13 cellular contexts compared by ENCODE assay signal in the genomic region with DNA sequence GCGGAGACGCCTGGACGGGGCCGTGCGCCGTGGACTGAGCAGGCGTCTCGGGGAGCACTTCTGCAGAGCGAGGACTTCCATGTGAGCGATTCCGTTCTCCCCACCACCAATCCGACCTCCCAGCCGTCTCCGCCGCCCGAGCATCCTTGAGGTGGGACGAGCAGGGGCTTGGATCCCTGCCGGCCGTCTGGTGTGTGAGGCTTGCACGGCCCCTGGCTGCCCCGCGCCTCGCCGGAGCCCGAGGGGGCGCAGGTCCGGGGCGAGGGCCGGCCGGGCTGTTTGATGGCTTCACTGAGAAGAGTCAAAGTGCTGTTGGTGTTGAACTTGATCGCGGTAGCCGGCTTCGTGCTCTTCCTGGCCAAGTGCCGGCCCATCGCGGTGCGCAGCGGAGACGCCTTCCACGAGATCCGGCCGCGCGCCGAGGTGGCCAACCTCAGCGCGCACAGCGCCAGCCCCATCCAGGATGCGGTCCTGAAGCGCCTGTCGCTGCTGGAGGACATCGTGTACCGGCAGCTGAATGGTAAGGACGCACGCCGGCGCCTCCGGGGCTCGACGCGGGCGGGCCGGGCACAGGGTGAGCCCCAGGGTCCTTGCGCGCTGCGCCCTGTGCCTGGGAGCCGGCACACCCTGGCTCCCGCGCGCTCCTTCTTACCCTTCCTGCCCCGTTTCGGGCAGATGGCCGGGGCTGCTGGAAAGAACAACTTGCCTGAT. TPM values are rescaled to one million over a fixed set of nuclear protein-coding genes. Genes with fewer than 3 reads are reported as not detected.
DNase-seq lines count a peak whose midpoint lies in the region; ATAC-seq and TF ChIP-seq lines count a peak whose summit lies in the region.
"Had no signal": no experiment of that assay in that cellular context is flagged by ENCODE, and none has a peak within 500 bp of the region (broad histone marks: within the 10 kb centered on the region; RNA-seq: fewer than 3 reads in every experiment).

No MANE protein-coding gene starts in this region.

- WGBS in psoas muscle, 3 donors = 2 to 14% (median 3%) methylated on average over 55 to 74 of the region's 74 CpGs

- in situ Hi-C loops in G401 (cut with HindIII; ENCODE audit: low sequenced_read_pairs) = no loop called here
- in situ Hi-C loops in brain microvascular endothelial cell (cut with HindIII; ENCODE audit: low pct_ligation_motif_present, low sequenced_read_pairs) = no loop called here

- CTCF ChIA-PET in A673 (lab: Charles Lee) = no interaction called here

- H3K4me3 ChIP-seq in ascending aorta = peak overlapping the region; percentile 77 to 81
- H3K4me3 ChIP-seq in iPS-11a (ENCODE audit: low read depth, low read length) = peak overlapping the region; percentile 75
- peak overlapping the region; percentile 68 for H3K4me3 ChIP-seq in psoas muscle
- no peak overlapping the region for H3K4me3 ChIP-seq in brain microvascular endothelial cell (ENCODE audit: low read depth, low read length)
- no peak overlapping the region for H3K4me3 ChIP-seq in A673 (ENCODE audit: low read depth, low read length, poor library complexity, severe bottlenecking)
- H3K4me3 ChIP-seq: K562 had no signal

- H3K27me3 ChIP-seq in ascending aorta = no peaks in the 10 kb centered on the region
- peaks cover 0 to 51% (median 0%) of the 10 kb centered on the region in 3 donors for H3K27me3 ChIP-seq in psoas muscle (ENCODE audit: insufficient read depth in 3 of 3, low read length in 2 of 3)
- peaks cover 26% of the 10 kb centered on the region for H3K27me3 ChIP-seq in brain microvascular endothelial cell (replicated peaks)
- no peaks in the 10 kb centered on the region for H3K27me3 ChIP-seq in A673 (replicated peaks; ENCODE audit: insufficient read depth, low read depth, low read length, poor library complexity)

- no peaks in the 10 kb centered on the region for H3K36me3 ChIP-seq in ascending aorta
- no peaks in the 10 kb centered on the region for H3K36me3 ChIP-seq in psoas muscle (ENCODE audit: insufficient read depth in 1 of 2, low read depth in 1 of 2)
- H3K36me3 ChIP-seq in brain microvascular endothelial cell (replicated peaks) = no peaks in the 10 kb centered on the region
- no peaks in the 10 kb centered on the region for H3K36me3 ChIP-seq in A673 (ENCODE audit: insufficient read depth, low read length, poor library complexity, severe bottlenecking)

- H3K4me1 ChIP-seq in ascending aorta (peaks cover 0 to 3% of the 10 kb centered on the region in 2 donors), psoas muscle (peaks cover 3% of the 10 kb centered on the region), A673 (ENCODE audit: insufficient read depth, low read length, poor library complexity, severe bottlenecking) (no peaks in the 10 kb centered on the region)

- DNase-seq in G401 (ENCODE audit: low spot score) (peak; percentile 65), ascending aorta (ENCODE audit: low spot score in 2 of 2) (no peak), psoas muscle (peak in 1 of 2 donors; percentile 13), NCI-H187 treated with DMSO at 0.1 percent for 48 hours (lab: John Stamatoyannopoulos, UW) (no peak), DMS53 (lab: John Stamatoyannopoulos, UW) (no peak), brain microvascular endothelial cell (no peak), A673 (ENCODE audit: low spot score) (no peak)
- DNase-seq: NCI-H446, SW 1271 had no signal

- POLR2A ChIA-PET in A673 (lab: Charles Lee; ENCODE audit: low non-redundant PET) = no interaction called here

- peak in 1 of 4 donors; percentile 36 for ATAC-seq in psoas muscle
- ATAC-seq: K562 had no signal

- TF ChIP-seq CTCF in ascending aorta (IDR thresholded peaks at IDR 0.05) (peak in 1 of 3 experiments; percentile 7), psoas muscle (IDR thresholded peaks at IDR 0.05) (no peak), brain microvascular endothelial cell (IDR thresholded peaks at IDR 0.05; ENCODE audit: low read depth, low read length, missing control alignments) (no peak), A673 (conservative IDR thresholded peaks at IDR 0.05; ENCODE audit: low read depth, low read length) (no peak)

- H3K9me3 ChIP-seq in ascending aorta = no peaks in the 10 kb centered on the region
- no peaks in the 10 kb centered on the region for H3K9me3 ChIP-seq in psoas muscle
- H3K9me3 ChIP-seq in A673 (ENCODE audit: low read depth, low read length, poor library complexity, severe bottlenecking) = peaks cover 17% of the 10 kb centered on the region

- no TSS peak for BruUV-seq in A673 (replicated peaks; lab: Mats Ljungman, UMichigan)

- intact Hi-C loops in ascending aorta (cut with DNase I) = loop anchor here (5.0 to 10.0 kb wide), 3 partner anchors 142 to 600 kb away; no protein-coding TSS in a partner anchor
- intact Hi-C loops in psoas muscle (cut with DNase I) = loop anchor here in 1 of 2 donors (10.0 kb wide), 2 partner anchors 102 to 602 kb away; no protein-coding TSS in a partner anchor
- intact Hi-C loops in A673 (cut with micrococcal nuclease; ENCODE audit: unreplicated experiment) = no loop called here

- H3K27ac ChIP-seq in ascending aorta = peak overlapping the region; percentile 46 to 73
- no peak overlapping the region for H3K27ac ChIP-seq in psoas muscle
- no peak overlapping the region for H3K27ac ChIP-seq in brain microvascular endothelial cell
- H3K27ac ChIP-seq in A673 (ENCODE audit: low read depth, low read length, poor library complexity, severe bottlenecking) = no peak overlapping the region
- H3K27ac ChIP-seq: C4-2B had no signal

RNA-seq across cellular contexts. Expression of a gene that starts 0.7 kb away (rescaled TPM):
- not detected in 2 replicates for total RNA-seq in G401 (2014; rRNA removed; shearing (Covaris generic))
- 29.8 TPM for total RNA-seq in ascending aorta
- total RNA-seq in psoas muscle = 1 to 10 TPM in 3 of 4 donors, under 1 TPM in 1; 0.46 to 3.5 (median 1.9) TPM
- under 1 TPM; 0.17 to 0.65 (median 0.28) TPM for polyA plus RNA-seq in psoas muscle
- total RNA-seq in A673 (2021) = not detected in 2 replicates
- total RNA-seq: glomerular endothelial cell, K562 had no signal
- polyA plus RNA-seq: K562 had no signal

Comparison
In these comparisons a context has a peak if more than half of its experiments do, and no peak if none do; other contexts are left out.
1. H3K27ac ChIP-seq: peak in ascending aorta (2 of 2); none in psoas muscle (single experiment), brain microvascular endothelial cell (single experiment) and A673 (single experiment).
2. H3K4me3 ChIP-seq: peak in ascending aorta (2 of 2), iPS-11a (single experiment) and psoas muscle (single experiment); none in brain microvascular endothelial cell (single experiment) and A673 (single experiment).